Comparison of ENCODE assay signal across 8 cellular contexts in genomic region chr1:28775121-28775942, GRCh38. TPM values are rescaled to one million over a fixed set of nuclear protein-coding genes. Genes with fewer than 3 reads are reported as not detected.
DNase-seq lines count a peak whose midpoint lies in the region; ATAC-seq and TF ChIP-seq lines count a peak whose summit lies in the region.

No MANE protein-coding gene starts in this region.

- no peaks in the 10 kb centered on the region for H3K27me3 Mint-ChIP-seq in activated T-cell treated with anti-CD3 and anti-CD28 coated beads, Interleukin-2, amount 50 U/mL, for 4 hours (ENCODE audit: low read depth)
- no peaks in the 10 kb centered on the region for H3K27me3 Mint-ChIP-seq in naive thymus-derived CD8-positive, alpha-beta T cell
- H3K27me3 Mint-ChIP-seq in stimulated activated naive B cell treated with anti-CD40 and anti-IgM and Interleukin-4, amounts not matched to agents 10 μg/mL and 1 μg/mL and 100 μg/mL, for 72 hours, result no peaks in the 10 kb centered on the region

- no peaks in the 10 kb centered on the region for H3K9me3 Mint-ChIP-seq in activated T-cell treated with anti-CD3 and anti-CD28 coated beads, Interleukin-2, amount 50 U/mL, for 4 hours
- H3K9me3 Mint-ChIP-seq in naive thymus-derived CD8-positive, alpha-beta T cell, result no peaks in the 10 kb centered on the region
- no peaks in the 10 kb centered on the region for H3K9me3 Mint-ChIP-seq in stimulated activated naive B cell treated with anti-CD40 and anti-IgM and Interleukin-4, amounts not matched to agents 10 μg/mL and 1 μg/mL and 100 μg/mL, for 72 hours

- peak overlapping the region; percentile 64 to 94 (median 89) for H3K27ac Mint-ChIP-seq in naive thymus-derived CD8-positive, alpha-beta T cell
- peak overlapping the region; percentile 47 for H3K27ac Mint-ChIP-seq in stimulated activated naive B cell treated with anti-CD40 and anti-IgM and Interleukin-4, amounts not matched to agents 10 μg/mL and 1 μg/mL and 100 μg/mL, for 72 hours

- H3K4me1 Mint-ChIP-seq in activated T-cell treated with anti-CD3 and anti-CD28 coated beads, Interleukin-2, amount 50 U/mL, for 4 hours (ENCODE audit: low read depth), result peaks cover 8% of the 10 kb centered on the region
- H3K4me1 Mint-ChIP-seq in naive thymus-derived CD8-positive, alpha-beta T cell, result peaks cover 0 to 15% (median 7%) of the 10 kb centered on the region in 4 donors
- H3K4me1 Mint-ChIP-seq in stimulated activated naive B cell treated with anti-CD40 and anti-IgM and Interleukin-4, amounts not matched to agents 10 μg/mL and 1 μg/mL and 100 μg/mL, for 72 hours, result peaks cover 0 to 6% of the 10 kb centered on the region in 2 donors

- H3K4me3 ChIP-seq in GM06990 (replicated peaks; ENCODE audit: low read depth, low read length) (peak overlapping the region; percentile 45), esophagus muscularis mucosa (peak overlapping the region; percentile 39 to 56 (median 50))

- no peaks in the 10 kb centered on the region for H3K36me3 Mint-ChIP-seq in activated T-cell treated with anti-CD3 and anti-CD28 coated beads, Interleukin-2, amount 50 U/mL, for 4 hours (ENCODE audit: insufficient read depth)
- peaks cover 0 to 10% (median 0%) of the 10 kb centered on the region in 3 donors for H3K36me3 Mint-ChIP-seq in naive thymus-derived CD8-positive, alpha-beta T cell
- H3K36me3 Mint-ChIP-seq in stimulated activated naive B cell treated with anti-CD40 and anti-IgM and Interleukin-4, amounts not matched to agents 10 μg/mL and 1 μg/mL and 100 μg/mL, for 72 hours, result peaks cover 5 to 11% of the 10 kb centered on the region in 2 donors

- H3K27me3 ChIP-seq in GM06990 (replicated peaks; ENCODE audit: control insufficient read depth, insufficient read depth, low read length) (no peaks in the 10 kb centered on the region), esophagus muscularis mucosa (no peaks in the 10 kb centered on the region)

- no peaks in the 10 kb centered on the region for H3K9me3 ChIP-seq in esophagus muscularis mucosa

- H3K4me3 Mint-ChIP-seq in activated T-cell treated with anti-CD3 and anti-CD28 coated beads, Interleukin-2, amount 50 U/mL, for 4 hours, result peak overlapping the region; percentile 69
- peak overlapping the region; percentile 76 to 89 (median 83) for H3K4me3 Mint-ChIP-seq in naive thymus-derived CD8-positive, alpha-beta T cell
- peak overlapping the region; percentile 82 to 87 for H3K4me3 Mint-ChIP-seq in stimulated activated naive B cell treated with anti-CD40 and anti-IgM and Interleukin-4, amounts not matched to agents 10 μg/mL and 1 μg/mL and 100 μg/mL, for 72 hours

- TF ChIP-seq CTCF in GM06990 (IDR thresholded peaks at IDR 0.05; ENCODE audit: insufficient read depth, low read length, poor library complexity, severe bottlenecking) (no peak), esophagus muscularis mucosa (IDR thresholded peaks at IDR 0.05) (peak in 1 of 3 experiments; percentile 8)

- ATAC-seq in activated T-cell treated with anti-CD3 and anti-CD28 coated beads, Interleukin-2, amount 50 U/mL, for 4 hours, result peak; percentile 90 to 93
- peak; percentile 92 to 95 for ATAC-seq in naive thymus-derived CD8-positive, alpha-beta T cell
- ATAC-seq in stimulated activated naive B cell treated with anti-CD40 and anti-IgM and Interleukin-4, amounts not matched to agents 10 μg/mL and 1 μg/mL and 100 μg/mL, for 72 hours (replicated peaks), result peak; percentile 91 to 94
- ATAC-seq in GM19351 (IDR thresholded peaks at IDR 0.05; ENCODE audit: unreplicated experiment), result no peak

- WGBS in esophagus muscularis mucosa, result 34% methylated on average over 20 of the region's 39 CpGs

- DNase-seq in GM06990 (ENCODE audit: extremely low read depth, insufficient read length) (peak; percentile 72), NCI-H226 (peak; percentile 33), esophagus muscularis mucosa (ENCODE audit: extremely low spot score) (no peak), LoVo (ENCODE audit: low spot score) (no peak)
- DNase-seq in activated T-cell treated with anti-CD3 and anti-CD28 coated beads, Interleukin-2, amount 50 U/mL, for 4 hours, result peak; percentile 41
- DNase-seq in naive thymus-derived CD8-positive, alpha-beta T cell, result peak; percentile 55 to 82 (median 72)
- peak; percentile 58 for DNase-seq in stimulated activated naive B cell treated with anti-CD40 and anti-IgM and Interleukin-4, amounts not matched to agents 10 μg/mL and 1 μg/mL and 100 μg/mL, for 72 hours

- peaks cover 3% of the 10 kb centered on the region for H3K36me3 ChIP-seq in GM06990 (ENCODE audit: control insufficient read depth, insufficient read depth, low read length)
- H3K36me3 ChIP-seq in esophagus muscularis mucosa, result peaks cover 0 to 17% (median 5%) of the 10 kb centered on the region in 4 donors

- intact Hi-C loops in esophagus muscularis mucosa (cut with DNase I), result no loop called here

- peak overlapping the region in 3 of 4 donors; percentile 12 to 34 (median 15) for H3K27ac ChIP-seq in esophagus muscularis mucosa (replicated peaks in 1 of 4)

- TF ChIP-seq EP300 in esophagus muscularis mucosa (IDR thresholded peaks at IDR 0.05), result no peak

- H3K4me1 ChIP-seq in esophagus muscularis mucosa, result peaks cover 10 to 13% (median 12%) of the 10 kb centered on the region in 4 donors

- POLR2A ChIA-PET in naive thymus-derived CD8-positive, alpha-beta T cell (lab: Charles Lee), result interaction anchor here (0.6 to 3.1 kb wide), 18 partner anchors 9 to 540 kb away, joined by 3 to 25 read pairs (median 4); partner anchors contain the start of genes ATP5IF1, GMEB1, RNU11 and TAF12

- no peak for TF ChIP-seq POLR2A in esophagus muscularis mucosa (IDR thresholded peaks at IDR 0.05; ENCODE audit: low read depth)

RNA-seq across cellular contexts. Expression of gene OPRD1, which starts 36.6 kb away (rescaled TPM):
- not detected for total RNA-seq in activated T-cell treated with anti-CD3 and anti-CD28 coated beads, Interleukin-2, amount 50 U/mL, for 4 hours
- under 1 TPM; under 0.01 to 0.23 (median 0.15) TPM for total RNA-seq in esophagus muscularis mucosa
- total RNA-seq in naive thymus-derived CD8-positive, alpha-beta T cell, result not detected
- under 1 TPM in 1 of 3 donors, not detected in 2; 0.02 TPM for polyA plus RNA-seq in naive thymus-derived CD8-positive, alpha-beta T cell

RNA-seq across cellular contexts. Expression of gene YTHDF2, which starts 38.6 kb away (rescaled TPM):
- total RNA-seq in activated T-cell treated with anti-CD3 and anti-CD28 coated beads, Interleukin-2, amount 50 U/mL, for 4 hours, result 100 to 1,000 TPM in 1 of 3 donors, 10 to 100 TPM in 2; 99.4 to 101 (median 99.8) TPM
- total RNA-seq in esophagus muscularis mucosa, result 10 to 100 TPM; 39.3 to 53.3 (median 41.6) TPM
- total RNA-seq in naive thymus-derived CD8-positive, alpha-beta T cell, result 10 to 100 TPM; 75.4 to 76.6 TPM
- polyA plus RNA-seq in naive thymus-derived CD8-positive, alpha-beta T cell, result 100 to 1,000 TPM; 117 to 128 (median 118) TPM

Comparison
In these comparisons a context has a peak if more than half of its experiments do, and no peak if none do; other contexts are left out.
1. DNase-seq: peak in GM06990 (single experiment), NCI-H226 (single experiment), activated T-cell treated with anti-CD3 and anti-CD28 coated beads, Interleukin-2, amount 50 U/mL, for 4 hours (single experiment), naive thymus-derived CD8-positive, alpha-beta T cell (10 of 10) and stimulated activated naive B cell treated with anti-CD40 and anti-IgM and Interleukin-4, amounts not matched to agents 10 μg/mL and 1 μg/mL and 100 μg/mL, for 72 hours (single experiment); none in esophagus muscularis mucosa (single experiment) and LoVo (single experiment).
2. Peak in every context shown above with its lines, with median percentiles within 50 percentile points of each other: H3K4me3 Mint-ChIP-seq.